8 cellular contexts compared by ENCODE assay signal in the genomic region with DNA sequence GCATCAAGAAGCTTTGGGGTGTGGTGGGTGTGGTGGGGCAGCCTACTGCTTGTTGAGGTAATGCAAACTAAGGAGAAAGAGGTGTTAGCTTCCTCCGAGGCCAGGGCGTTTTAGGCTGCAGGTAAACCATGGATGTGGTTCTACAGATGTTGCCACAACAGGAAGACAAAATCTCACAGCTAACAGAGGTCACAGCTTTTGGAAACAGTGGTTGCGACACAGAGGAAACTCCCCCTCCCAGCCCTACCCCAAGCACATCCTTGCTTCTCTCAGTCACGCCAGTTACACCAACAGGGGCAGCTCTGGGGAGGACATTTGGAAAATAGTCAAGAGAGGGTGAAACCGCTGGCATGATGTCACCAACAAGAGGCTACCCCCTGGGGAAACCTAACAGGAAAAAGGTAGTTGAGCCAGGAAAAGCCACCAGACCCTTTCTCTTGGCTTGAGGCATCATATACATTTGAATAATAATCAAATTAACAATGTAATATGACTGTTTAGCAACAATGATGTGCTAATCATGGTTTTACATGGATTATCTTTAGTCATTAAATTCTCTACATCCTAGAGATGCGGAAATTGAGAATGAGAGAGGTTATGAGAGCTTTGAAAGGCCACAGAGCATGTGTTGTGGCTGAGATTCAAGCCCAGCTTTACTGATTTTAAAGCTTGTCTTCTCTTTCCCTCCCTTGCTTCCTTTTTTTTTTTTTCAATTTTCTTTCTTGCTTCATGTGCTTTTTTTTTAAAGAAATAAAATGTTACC.
A peak's percentile ranks its signal among the peaks of the same experiment; 100 is the strongest.
DNase-seq lines count a peak whose midpoint lies in the region; ATAC-seq and TF ChIP-seq lines count a peak whose summit lies in the region.

No MANE protein-coding gene starts in this region.

- TF ChIP-seq CTCF in HL-60 (IDR thresholded peaks at IDR 0.05; ENCODE audit: insufficient read depth, low read length) = no peak
- TF ChIP-seq CTCF in activated CD8-positive, alpha-beta T cell treated with anti-CD3 and anti-CD28 coated beads for 36 hours (IDR thresholded peaks at IDR 0.05) = no peak

- H3K4me3 ChIP-seq in HL-60 (replicated peaks; ENCODE audit: insufficient read depth, low read length) = no peak overlapping the region

- H3K9me3 Mint-ChIP-seq in activated CD8-positive, alpha-beta T cell treated with anti-CD3 and anti-CD28 coated beads for 36 hours = peaks cover 2% of the 10 kb centered on the region
- peaks cover 0 to 2% (median 0%) of the 10 kb centered on the region in 6 donors for H3K9me3 Mint-ChIP-seq in immature natural killer cell

- H3K4me1 Mint-ChIP-seq in activated CD8-positive, alpha-beta T cell treated with anti-CD3 and anti-CD28 coated beads for 36 hours (ENCODE audit: low read depth) = peaks cover 55% of the 10 kb centered on the region
- peaks cover 43 to 52% of the 10 kb centered on the region in 2 donors for H3K4me1 Mint-ChIP-seq in immature natural killer cell

- peaks cover 2% of the 10 kb centered on the region for H3K27me3 Mint-ChIP-seq in activated CD8-positive, alpha-beta T cell treated with anti-CD3 and anti-CD28 coated beads for 36 hours
- H3K27me3 Mint-ChIP-seq in immature natural killer cell (ENCODE audit: low read depth in 3 of 3) = peaks cover 0 to 9% (median 5%) of the 10 kb centered on the region in 3 donors

- CTCF ChIA-PET in activated CD8-positive, alpha-beta T cell treated with anti-CD3 and anti-CD28 coated beads for 36 hours (lab: Charles Lee) = interaction anchor here (0.8 to 1.6 kb wide), 9 partner anchors 12 to 575 kb away, joined by 3 to 7 read pairs (median 4); no protein-coding TSS in a partner anchor

- peak overlapping the region; percentile 14 for H3K4me3 Mint-ChIP-seq in activated CD8-positive, alpha-beta T cell treated with anti-CD3 and anti-CD28 coated beads for 36 hours
- peak overlapping the region; percentile 66 to 78 (median 76) for H3K4me3 Mint-ChIP-seq in immature natural killer cell

- intact Hi-C loops in activated CD8-positive, alpha-beta T cell treated with anti-CD3 and anti-CD28 coated beads for 36 hours (cut with micrococcal nuclease) = loop anchor here (1.0 to 2.0 kb wide), 2 partner anchors 47 to 76 kb away; no protein-coding TSS in a partner anchor

- no peaks in the 10 kb centered on the region for H3K27me3 ChIP-seq in HL-60 (ENCODE audit: insufficient read depth, poor library complexity, severe bottlenecking)

- 0 out of 2 replicates have a peak overlapping the region, but pooled peaks have one; percentile 27 for H3K27ac ChIP-seq in HL-60 (replicated peaks)

- H3K27ac Mint-ChIP-seq in activated CD8-positive, alpha-beta T cell treated with anti-CD3 and anti-CD28 coated beads for 36 hours = peak overlapping the region; percentile 53
- peak overlapping the region; percentile 71 to 90 (median 84) for H3K27ac Mint-ChIP-seq in immature natural killer cell

- no peaks in the 10 kb centered on the region for H3K36me3 Mint-ChIP-seq in activated CD8-positive, alpha-beta T cell treated with anti-CD3 and anti-CD28 coated beads for 36 hours (ENCODE audit: low read depth)
- H3K36me3 Mint-ChIP-seq in immature natural killer cell = peaks cover 0 to 2% (median 0%) of the 10 kb centered on the region in 3 donors

- POLR2A ChIA-PET in activated CD8-positive, alpha-beta T cell treated with anti-CD3 and anti-CD28 coated beads for 36 hours (lab: Charles Lee) = interaction anchor here (0.6 to 4.5 kb wide), 6 partner anchors 10 to 204 kb away, joined by 3 to 35 read pairs (median 3); no protein-coding TSS in a partner anchor

- peak; percentile 78 for ATAC-seq in GM21447 (IDR thresholded peaks at IDR 0.05; ENCODE audit: unreplicated experiment)
- ATAC-seq in activated CD8-positive, alpha-beta T cell treated with anti-CD3 and anti-CD28 coated beads for 36 hours = peak; percentile 87
- ATAC-seq in stimulated activated naive CD8-positive, alpha-beta T cell treated with anti-CD3 and anti-CD28 coated beads, Interleukin-15, Interleukin-2, amounts not matched to agents 100 U/mL and 50 U/mL, for 24 hours = peak; percentile 89

- peak; percentile 87 to 95 for DNase-seq in HL-60 (ENCODE audit: low read depth in 1 of 2, low spot score in 1 of 2)
- DNase-seq in activated CD8-positive, alpha-beta T cell treated with anti-CD3 and anti-CD28 coated beads for 36 hours = peak; percentile 86
- peak; percentile 79 to 82 (median 82) for DNase-seq in immature natural killer cell
- peak; percentile 74 for DNase-seq in stimulated activated naive CD8-positive, alpha-beta T cell treated with anti-CD3 and anti-CD28 coated beads, Interleukin-15, Interleukin-2, amounts not matched to agents 100 U/mL and 50 U/mL, for 24 hours
- no peak for DNase-seq in NCI-H82 (lab: John Stamatoyannopoulos, UW)
- no peak for DNase-seq in NCI-H146 (lab: John Stamatoyannopoulos, UW)
- DNase-seq in ecto neural progenitor cell (ENCODE audit: low spot score) = no peak

Comparison
In these comparisons a context has a peak if more than half of its experiments do, and no peak if none do; other contexts are left out.
1. DNase-seq: peak in HL-60 (2 of 2), activated CD8-positive, alpha-beta T cell treated with anti-CD3 and anti-CD28 coated beads for 36 hours (single experiment), immature natural killer cell (3 of 3) and stimulated activated naive CD8-positive, alpha-beta T cell treated with anti-CD3 and anti-CD28 coated beads, Interleukin-15, Interleukin-2, amounts not matched to agents 100 U/mL and 50 U/mL, for 24 hours (single experiment); none in NCI-H82 (single experiment), NCI-H146 (single experiment) and ecto neural progenitor cell (single experiment).
2. Peak in every context shown above with its lines, with median percentiles within 50 percentile points of each other: ATAC-seq.